1 cellular context compared by ENCODE assay signal in genomic region chr2:231612199-231613053, GRCh38.
TF ChIP-seq lines count a peak whose summit lies in the region.

No MANE protein-coding gene starts in this region.

TF ChIP-seq in HepG2, 621 proteins besides CTCF, POLR2A, EP300 and RAD21 (continued from another document and continues in another):
- TF ChIP-seq HMGXB3 (CRISPR knock-in tag; IDR thresholded peaks at IDR 0.05; ENCODE audit: borderline replicate concordance) (0 out of 2 replicates have a peak, but pooled peaks have one; percentile 23), YY1 (IDR thresholded peaks at IDR 0.05; ENCODE audit: insufficient read depth, insufficient replicate concordance, low read depth, low read length) (peak; percentile 45), ZSCAN21 (CRISPR knock-in tag; IDR thresholded peaks at IDR 0.05; ENCODE audit: borderline replicate concordance) (peak; percentile 36; the same call in 1 of the 2 replicates), LRRFIP1 (CRISPR knock-in tag; conservative IDR thresholded peaks at IDR 0.05) (no peak), ADNP (CRISPR knock-in tag; IDR thresholded peaks at IDR 0.05) (peak; percentile 94), CBX1 (IDR thresholded peaks at IDR 0.05; ENCODE audit: low read depth) (peak; percentile 68), PCBP2 (optimal IDR thresholded peaks at IDR 0.05; ENCODE audit: low read depth, low read length, poor library complexity, severe bottlenecking) (no peak), GMEB2 (CRISPR knock-in tag; IDR thresholded peaks at IDR 0.05; ENCODE audit: low read depth) (no peak), HOXA5 (CRISPR knock-in tag; IDR thresholded peaks at IDR 0.05) (peak; percentile 88; the same call in 1 of the 2 replicates), ZNF124 (CRISPR knock-in tag; IDR thresholded peaks at IDR 0.05) (peak; percentile 55; the same call in 1 of the 2 replicates), PATZ1 (CRISPR knock-in tag; IDR thresholded peaks at IDR 0.05) (peak; percentile 96), KDM1A (CRISPR knock-in tag; IDR thresholded peaks at IDR 0.05) (peak; percentile 98), NR0B2 (CRISPR knock-in tag; IDR thresholded peaks at IDR 0.05) (peak; percentile 24; the same call in 1 of the 2 replicates), RBM39 (IDR thresholded peaks at IDR 0.05; ENCODE audit: low read depth, low read length, poor library complexity, severe bottlenecking) (peak; percentile 73), ZKSCAN8 (CRISPR knock-in tag; IDR thresholded peaks at IDR 0.05; ENCODE audit: borderline replicate concordance) (0 out of 2 replicates have a peak, but pooled peaks have one; percentile 14), ARHGAP35 (CRISPR knock-in tag; IDR thresholded peaks at IDR 0.05; ENCODE audit: borderline replicate concordance) (no peak), ZNF276 (CRISPR knock-in tag; IDR thresholded peaks at IDR 0.05; ENCODE audit: low read depth) (0 out of 2 replicates have a peak, but pooled peaks have one; percentile 59), NCOA2 (CRISPR knock-in tag; IDR thresholded peaks at IDR 0.05) (no peak), FOSL2 (CRISPR knock-in tag; IDR thresholded peaks at IDR 0.05) (peak; percentile 21), SALL1 (CRISPR knock-in tag; IDR thresholded peaks at IDR 0.05) (peak; percentile 72), ASH2L (IDR thresholded peaks at IDR 0.05; ENCODE audit: insufficient read length, low read depth, low read length) (no peak), ZBTB4 (CRISPR knock-in tag; IDR thresholded peaks at IDR 0.05; ENCODE audit: borderline replicate concordance) (0 out of 2 replicates have a peak, but pooled peaks have one; percentile 42), HCFC1 (IDR thresholded peaks at IDR 0.05; ENCODE audit: low read depth, low read length) (no peak), HOMEZ (CRISPR knock-in tag; IDR thresholded peaks at IDR 0.05; ENCODE audit: low read depth) (no peak), NR2F6 (IDR thresholded peaks at IDR 0.05) (0 out of 2 replicates have a peak, but pooled peaks have one; percentile 7), NR2F6 (CRISPR knock-in tag; IDR thresholded peaks at IDR 0.05) (no peak), PHF20 (CRISPR knock-in tag; IDR thresholded peaks at IDR 0.05) (0 out of 2 replicates have a peak, but pooled peaks have one; percentile 16), BRCA1 (CRISPR knock-in tag; IDR thresholded peaks at IDR 0.05) (no peak), RFX3 (CRISPR knock-in tag; IDR thresholded peaks at IDR 0.05) (peak; percentile 53; the same call in 1 of the 2 replicates), KLF12 (CRISPR knock-in tag; IDR thresholded peaks at IDR 0.05; ENCODE audit: borderline replicate concordance) (no peak), KLF16 (CRISPR knock-in tag; IDR thresholded peaks at IDR 0.05) (peak in 1 of 2 experiments; percentile 61; a peak in 1 of 4 replicates), DMAP1 (CRISPR knock-in tag; IDR thresholded peaks at IDR 0.05) (peak; percentile 47; the same call in 1 of the 2 replicates), AGO2 (optimal IDR thresholded peaks at IDR 0.05; ENCODE audit: low read depth, low read length) (no peak), ESRRA (CRISPR knock-in tag; IDR thresholded peaks at IDR 0.05; ENCODE audit: low read depth) (0 out of 2 replicates have a peak, but pooled peaks have one; percentile 29), RNF2 (conservative IDR thresholded peaks at IDR 0.05; ENCODE audit: low read depth) (0 out of 2 replicates have a peak, but pooled peaks have one; percentile 48), KDM5A (IDR thresholded peaks at IDR 0.05; ENCODE audit: borderline replicate concordance, low read length) (no peak), FOXC1 (CRISPR knock-in tag; IDR thresholded peaks at IDR 0.05; ENCODE audit: borderline replicate concordance) (0 out of 2 replicates have a peak, but pooled peaks have one; percentile 63), BHLHE40 (IDR thresholded peaks at IDR 0.05; ENCODE audit: low read length) (peak; percentile 98), SP4 (CRISPR knock-in tag; IDR thresholded peaks at IDR 0.05) (peak; percentile 53; the same call in 1 of the 2 replicates), ZNF382 (CRISPR knock-in tag; IDR thresholded peaks at IDR 0.05; ENCODE audit: borderline replicate concordance) (no peak), TFAP4 (IDR thresholded peaks at IDR 0.05; ENCODE audit: borderline replicate concordance, low read depth) (peak; percentile 87), CHD4 (IDR thresholded peaks at IDR 0.05; ENCODE audit: borderline replicate concordance, low read length) (peak; percentile 94), MYNN (CRISPR knock-in tag; IDR thresholded peaks at IDR 0.05; ENCODE audit: low read depth) (0 out of 2 replicates have a peak, but pooled peaks have one; percentile 49), ZNF563 (CRISPR knock-in tag; IDR thresholded peaks at IDR 0.05) (no peak)
